18 cellular contexts compared by ENCODE assay signal in genomic region chr9:112869917-112870316, GRCh38. TPM values are rescaled to one million over a fixed set of nuclear protein-coding genes. Genes with fewer than 3 reads are reported as not detected.
"Had no signal": no experiment of that assay in that cellular context is flagged by ENCODE, and none has a peak within 500 bp of the region (broad histone marks: within the 10 kb centered on the region; RNA-seq: fewer than 3 reads in every experiment).

No MANE protein-coding gene starts in this region.

- H3K9me3 ChIP-seq: esophagus squamous epithelium, neutrophil, spleen had no signal

- H3K27ac Mint-ChIP-seq: activated naive CD8-positive, alpha-beta T cell; activated T-cell treated with anti-CD3 and anti-CD28 coated beads, Interleukin-2, amount 50 U/mL, for 72 hours; stimulated activated memory B cell treated with anti-CD40 and anti-IgM and Interleukin-4, amounts not matched to agents 10 μg/mL and 1 μg/mL and 100 μg/mL, for 72 hours had no signal

- H3K9ac ChIP-seq: parathyroid adenoma had no signal

- ATAC-seq: activated T-cell treated with anti-CD3 and anti-CD28 coated beads, Interleukin-2, amount 50 U/mL, for 72 hours; naive thymus-derived CD8-positive, alpha-beta T cell had no signal

- H3K27ac ChIP-seq: neutrophil, parathyroid adenoma had no signal

- H3K27me3 Mint-ChIP-seq: activated naive CD8-positive, alpha-beta T cell; naive thymus-derived CD8-positive, alpha-beta T cell; stimulated activated memory B cell treated with anti-CD40 and anti-IgM and Interleukin-4, amounts not matched to agents 10 μg/mL and 1 μg/mL and 100 μg/mL, for 72 hours had no signal

- H3K4me1 ChIP-seq: parathyroid adenoma had no signal

- H3K4me3 ChIP-seq: esophagus squamous epithelium, spleen had no signal

- DNase-seq: activated CD4-positive, CD25-positive, alpha-beta regulatory T cell treated with anti-CD3 and anti-CD28 coated beads, Interleukin-2, amount 50 U/mL, for 72 hours; activated gamma-delta T cell; activated T-cell treated with anti-CD3 and anti-CD28 coated beads, Interleukin-2, amount 50 U/mL, for 72 hours; effector CD8-positive, alpha-beta T cell; esophagus squamous epithelium; mesenchymal stem cell; naive thymus-derived CD8-positive, alpha-beta T cell; stimulated activated CD4-positive, alpha-beta T cell treated with anti-CD3 and anti-CD28 coated beads, Interleukin-4, amount 100 ng/mL, for 4 hours had no signal

- H3K9me3 Mint-ChIP-seq: activated T-cell treated with anti-CD3 and anti-CD28 coated beads, Interleukin-2, amount 50 U/mL, for 72 hours; naive thymus-derived CD8-positive, alpha-beta T cell had no signal

- H3K4me3 Mint-ChIP-seq: activated naive CD8-positive, alpha-beta T cell; activated T-cell treated with anti-CD3 and anti-CD28 coated beads, Interleukin-2, amount 50 U/mL, for 72 hours; naive thymus-derived CD8-positive, alpha-beta T cell; stimulated activated memory B cell treated with anti-CD40 and anti-IgM and Interleukin-4, amounts not matched to agents 10 μg/mL and 1 μg/mL and 100 μg/mL, for 72 hours had no signal

- H3K27me3 ChIP-seq: esophagus squamous epithelium, neutrophil, spleen had no signal

RNA-seq across cellular contexts. Expression of gene SLC46A2, which starts 20.8 kb away (rescaled TPM):
- total RNA-seq: activated CD8-positive, alpha-beta memory T cell treated with anti-CD3 and anti-CD28 coated beads for 36 hours; activated T-cell treated with anti-CD3 and anti-CD28 coated beads, Interleukin-2, amount 50 U/mL, for 72 hours; bronchial epithelial cell; glomerular endothelial cell; naive thymus-derived CD8-positive, alpha-beta T cell; renal cortical epithelial cell; T-helper 1 cell treated with Interleukin-12 subunit alpha and Interleukin-12 subunit beta and Interleukin-4 antibody, amounts not matched to agents 30 ng/mL and 1 ng/mL, for 36 hours had no signal
